ENCODE assay signal across 21 cellular contexts in genomic region chr20:63268256-63268655, GRCh38. TPM values are rescaled to one million over a fixed set of nuclear protein-coding genes. Genes with fewer than 3 reads are reported as not detected.
"Had no signal": no experiment of that assay in that cellular context is flagged by ENCODE, and none has a peak within 500 bp of the region (broad histone marks: within the 10 kb centered on the region; RNA-seq: fewer than 3 reads in every experiment).

No MANE protein-coding gene starts in this region.

- H3K27me3 ChIP-seq: upper lobe of left lung had no signal

- H3K4me1 ChIP-seq: parathyroid adenoma had no signal

- H3K9me3 ChIP-seq: esophagus squamous epithelium, spleen, upper lobe of left lung had no signal

- H3K9me3 Mint-ChIP-seq: stimulated activated naive B cell treated with anti-CD40 and anti-IgM and Interleukin-4, amounts not matched to agents 10 μg/mL and 1 μg/mL and 100 μg/mL, for 72 hours; T-helper 2 cell treated with Interferon-gamma antibody and Interleukin-4, amounts not matched to agents 5 μg/mL and 100 μg/mL, for 36 hours had no signal

- ATAC-seq: activated CD4-positive, CD25-positive, alpha-beta regulatory T cell treated with anti-CD3 and anti-CD28 coated beads, Interleukin-2, amount 50 U/mL, for 24 hours; left colon; stimulated activated naive B cell treated with anti-CD40 and anti-IgM and Interleukin-4, amounts not matched to agents 10 μg/mL and 1 μg/mL and 100 μg/mL, for 72 hours had no signal

- DNase-seq: activated T-cell treated with anti-CD3 and anti-CD28 coated beads, Interleukin-2, amount 50 U/mL, for 1 hour; amygdala; dorsolateral prefrontal cortex; esophagus squamous epithelium; foreskin fibroblast; immature natural killer cell; left colon; spleen; stimulated activated CD4-positive, alpha-beta T cell treated with anti-CD3 and anti-CD28 coated beads, Interleukin-1b, Interleukin-23, amount 100 ng/mL, for 48 hours; stimulated activated naive B cell treated with anti-CD40 and anti-IgM and Interleukin-4, amounts not matched to agents 10 μg/mL and 1 μg/mL and 100 μg/mL, for 72 hours; substantia nigra; SW 1271 had no signal

- H3K4me3 Mint-ChIP-seq: activated naive CD8-positive, alpha-beta T cell; immature natural killer cell; stimulated activated naive B cell treated with anti-CD40 and anti-IgM and Interleukin-4, amounts not matched to agents 10 μg/mL and 1 μg/mL and 100 μg/mL, for 72 hours; T-helper 2 cell treated with Interferon-gamma antibody and Interleukin-4, amounts not matched to agents 5 μg/mL and 100 μg/mL, for 36 hours had no signal

- H3K27ac Mint-ChIP-seq: activated naive CD8-positive, alpha-beta T cell; immature natural killer cell; stimulated activated naive B cell treated with anti-CD40 and anti-IgM and Interleukin-4, amounts not matched to agents 10 μg/mL and 1 μg/mL and 100 μg/mL, for 72 hours; T-helper 2 cell treated with Interferon-gamma antibody and Interleukin-4, amounts not matched to agents 5 μg/mL and 100 μg/mL, for 36 hours had no signal

- H3K27ac ChIP-seq: dorsolateral prefrontal cortex, esophagus squamous epithelium, parathyroid adenoma, spleen, upper lobe of left lung had no signal

- H3K9ac ChIP-seq: parathyroid adenoma had no signal

- H3K36me3 ChIP-seq: esophagus squamous epithelium, spleen, upper lobe of left lung had no signal

- H3K4me3 ChIP-seq: dorsolateral prefrontal cortex, esophagus squamous epithelium, spleen, upper lobe of left lung had no signal

- H3K36me3 Mint-ChIP-seq: activated naive CD8-positive, alpha-beta T cell; immature natural killer cell; stimulated activated naive B cell treated with anti-CD40 and anti-IgM and Interleukin-4, amounts not matched to agents 10 μg/mL and 1 μg/mL and 100 μg/mL, for 72 hours had no signal

- H2AFZ ChIP-seq: parathyroid adenoma had no signal

RNA-seq across cellular contexts. Expression of gene NKAIN4, which starts 14.0 kb away (rescaled TPM):
- total RNA-seq: esophagus squamous epithelium, lung microvascular endothelial cell, mucosa of gallbladder, spleen had no signal
- polyA plus RNA-seq: immature natural killer cell had no signal

RNA-seq across cellular contexts. Expression of gene COL20A1, which starts 24.7 kb away (rescaled TPM):
- total RNA-seq: chondrocyte, esophagus squamous epithelium, left colon, renal cortical epithelial cell had no signal
- polyA plus RNA-seq: immature natural killer cell had no signal

RNA-seq across cellular contexts. Expression of gene BIRC7, which starts 32.6 kb away (rescaled TPM):
- total RNA-seq: lung microvascular endothelial cell had no signal
- polyA plus RNA-seq: immature natural killer cell had no signal
